Comparison of ENCODE assay signal across 8 cellular contexts in genomic region chr17:78747479-78747878, GRCh38. TPM values are rescaled to one million over a fixed set of nuclear protein-coding genes. Genes with fewer than 3 reads are reported as not detected.
DNase-seq lines count a peak whose midpoint lies in the region; ATAC-seq and TF ChIP-seq lines count a peak whose summit lies in the region.
"Had no signal": no experiment of that assay in that cellular context is flagged by ENCODE, and none has a peak within 500 bp of the region (broad histone marks: within the 10 kb centered on the region; RNA-seq: fewer than 3 reads in every experiment).

No MANE protein-coding gene starts in this region.

- H3K27me3 ChIP-seq in RWPE2 (ENCODE audit: insufficient read depth, poor library complexity, severe bottlenecking): no peaks in the 10 kb centered on the region
- no peaks in the 10 kb centered on the region for H3K27me3 ChIP-seq in spleen (replicated peaks in 1 of 7)

- H3K27ac ChIP-seq in RWPE2 (ENCODE audit: poor library complexity, severe bottlenecking) (peak overlapping the region; percentile 41), spleen (peak overlapping the region; percentile 58 to 93 (median 88))

- H3K4me1 ChIP-seq in RWPE2 (ENCODE audit: insufficient read depth, poor library complexity, severe bottlenecking) (peaks cover 24% of the 10 kb centered on the region), spleen (peaks cover 50 to 100% (median 91%) of the 10 kb centered on the region in 6 donors)

- 55 to 65% (median 63%) methylated on average over 2 of the region's 2 CpGs for WGBS in spleen, 5 donors

- H3K4me3 ChIP-seq in RWPE2 (ENCODE audit: severe bottlenecking) (no peak overlapping the region), spleen (peak overlapping the region in 1 of 8 donors; percentile 56)

- H3K9me3 ChIP-seq in RWPE2 (ENCODE audit: severe bottlenecking) (no peaks in the 10 kb centered on the region), spleen (no peaks in the 10 kb centered on the region)
- H3K9me3 ChIP-seq: SK-N-SH had no signal

- TF ChIP-seq CTCF in RWPE2 (IDR thresholded peaks at IDR 0.05; ENCODE audit: poor library complexity, severe bottlenecking) (no peak), spleen (IDR thresholded peaks at IDR 0.05 in 8 of 11, conservative IDR thresholded peaks at IDR 0.05 in 3 of 11) (no peak)

- H3K36me3 ChIP-seq in RWPE2 (ENCODE audit: low read depth) (no peaks in the 10 kb centered on the region; the same call in 1 of the 2 replicates), spleen (peaks cover 0 to 15% (median 5%) of the 10 kb centered on the region in 6 donors)

- no peak for TF ChIP-seq POLR2A in spleen (IDR thresholded peaks at IDR 0.05)

- ATAC-seq in GM18907 (IDR thresholded peaks at IDR 0.05; ENCODE audit: unreplicated experiment): peak; percentile 3
- ATAC-seq in RWPE2 (ENCODE audit: low read depth): no peak
- ATAC-seq in esophagus mucosa: peak; percentile 41
- no peak for ATAC-seq in GM21529 (IDR thresholded peaks at IDR 0.05; ENCODE audit: unreplicated experiment)
- ATAC-seq in HG02642 (IDR thresholded peaks at IDR 0.05; ENCODE audit: poor library complexity, unreplicated experiment): no peak

- DNase-seq in RWPE2 (ENCODE audit: low spot score) (no peak), spleen (no peak), DMS 273 (lab: John Stamatoyannopoulos, UW; ENCODE audit: unreplicated experiment) (no peak)
- DNase-seq: SK-N-SH had no signal

- intact Hi-C loops in spleen (cut with DNase I; ENCODE audit: low total_unique reads): loop anchor here (5.0 kb wide), 1 partner anchor 35 kb away; the partner anchor contains the start of gene CYTH1

RNA-seq across cellular contexts. Expression of gene CYTH1, which starts 34.6 kb away (rescaled TPM):
- 54.7 TPM for total RNA-seq in esophagus mucosa
- total RNA-seq in spleen: 100 to 1,000 TPM; 119 to 169 (median 138) TPM
- 100 to 1,000 TPM in 1 of 3 donors, 10 to 100 TPM in 2; 66.9 to 102 (median 79.4) TPM for polyA plus RNA-seq in spleen

Comparison
In these comparisons a context has a peak if more than half of its experiments do, and no peak if none do; other contexts are left out.
1. ATAC-seq: peak in GM18907 (single experiment) and esophagus mucosa (single experiment); none in RWPE2 (single experiment), GM21529 (single experiment) and HG02642 (single experiment).